In the genomic region with DNA sequence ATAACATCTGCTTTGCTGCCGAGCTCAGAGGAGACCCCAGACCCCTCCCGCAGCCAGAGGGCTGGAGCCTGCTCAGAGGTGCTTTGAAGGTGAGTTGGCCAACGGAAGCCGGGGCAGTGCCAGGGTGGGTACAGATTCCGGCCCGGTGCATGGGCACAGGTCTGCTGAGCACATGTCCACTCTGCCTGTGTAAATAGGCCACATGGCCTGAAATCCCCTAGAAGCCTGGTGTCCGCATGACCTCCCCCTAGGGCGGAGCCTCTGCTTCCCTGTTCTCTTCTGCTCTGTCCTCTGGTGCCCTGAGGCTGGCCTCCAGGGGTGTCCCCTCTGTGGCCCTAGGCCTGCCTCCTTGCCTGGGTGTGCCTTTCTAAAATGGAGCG, we compare ENCODE assay signal across 2 cellular contexts.
TF ChIP-seq lines count a peak whose summit lies in the region.

No MANE protein-coding gene starts in this region.

TF ChIP-seq in WTC11, 78 proteins besides CTCF, POLR2A, EP300 and RAD21:
- TF ChIP-seq, protein P1, sequence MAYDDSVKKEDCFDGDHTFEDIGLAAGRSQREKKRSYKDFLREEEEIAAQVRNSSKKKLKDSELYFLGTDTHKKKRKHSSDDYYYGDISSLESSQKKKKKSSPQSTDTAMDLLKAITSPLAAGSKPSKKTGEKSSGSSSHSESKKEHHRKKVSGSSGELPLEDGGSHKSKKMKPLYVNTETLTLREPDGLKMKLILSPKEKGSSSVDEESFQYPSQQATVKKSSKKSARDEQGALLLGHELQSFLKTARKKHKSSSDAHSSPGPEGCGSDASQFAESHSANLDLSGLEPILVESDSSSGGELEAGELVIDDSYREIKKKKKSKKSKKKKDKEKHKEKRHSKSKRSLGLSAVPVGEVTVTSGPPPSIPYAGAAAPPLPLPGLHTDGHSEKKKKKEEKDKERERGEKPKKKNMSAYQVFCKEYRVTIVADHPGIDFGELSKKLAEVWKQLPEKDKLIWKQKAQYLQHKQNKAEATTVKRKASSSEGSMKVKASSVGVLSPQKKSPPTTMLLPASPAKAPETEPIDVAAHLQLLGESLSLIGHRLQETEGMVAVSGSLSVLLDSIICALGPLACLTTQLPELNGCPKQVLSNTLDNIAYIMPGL (CRISPR knock-in tag; IDR thresholded peaks at IDR 0.05): 0 out of 2 replicates have a peak, but pooled peaks have one; percentile 30
- TF ChIP-seq IRF2 (CRISPR knock-in tag; IDR thresholded peaks at IDR 0.05; ENCODE audit: borderline replicate concordance, low read depth) (no peak), ZNF671 (CRISPR knock-in tag; IDR thresholded peaks at IDR 0.05) (no peak)

TF ChIP-seq in liver, 16 proteins besides CTCF, POLR2A, EP300 and RAD21 (continued from another document):
- TF ChIP-seq FOXA1 (IDR thresholded peaks at IDR 0.05): peak; percentile 94
- TF ChIP-seq EGR1 (IDR thresholded peaks at IDR 0.05; ENCODE audit: low read depth in 2 of 2): peak in 1 of 2 donors; percentile 52
- TF ChIP-seq HNF4G (IDR thresholded peaks at IDR 0.05): peak; percentile 70
- TF ChIP-seq, protein P2, sequence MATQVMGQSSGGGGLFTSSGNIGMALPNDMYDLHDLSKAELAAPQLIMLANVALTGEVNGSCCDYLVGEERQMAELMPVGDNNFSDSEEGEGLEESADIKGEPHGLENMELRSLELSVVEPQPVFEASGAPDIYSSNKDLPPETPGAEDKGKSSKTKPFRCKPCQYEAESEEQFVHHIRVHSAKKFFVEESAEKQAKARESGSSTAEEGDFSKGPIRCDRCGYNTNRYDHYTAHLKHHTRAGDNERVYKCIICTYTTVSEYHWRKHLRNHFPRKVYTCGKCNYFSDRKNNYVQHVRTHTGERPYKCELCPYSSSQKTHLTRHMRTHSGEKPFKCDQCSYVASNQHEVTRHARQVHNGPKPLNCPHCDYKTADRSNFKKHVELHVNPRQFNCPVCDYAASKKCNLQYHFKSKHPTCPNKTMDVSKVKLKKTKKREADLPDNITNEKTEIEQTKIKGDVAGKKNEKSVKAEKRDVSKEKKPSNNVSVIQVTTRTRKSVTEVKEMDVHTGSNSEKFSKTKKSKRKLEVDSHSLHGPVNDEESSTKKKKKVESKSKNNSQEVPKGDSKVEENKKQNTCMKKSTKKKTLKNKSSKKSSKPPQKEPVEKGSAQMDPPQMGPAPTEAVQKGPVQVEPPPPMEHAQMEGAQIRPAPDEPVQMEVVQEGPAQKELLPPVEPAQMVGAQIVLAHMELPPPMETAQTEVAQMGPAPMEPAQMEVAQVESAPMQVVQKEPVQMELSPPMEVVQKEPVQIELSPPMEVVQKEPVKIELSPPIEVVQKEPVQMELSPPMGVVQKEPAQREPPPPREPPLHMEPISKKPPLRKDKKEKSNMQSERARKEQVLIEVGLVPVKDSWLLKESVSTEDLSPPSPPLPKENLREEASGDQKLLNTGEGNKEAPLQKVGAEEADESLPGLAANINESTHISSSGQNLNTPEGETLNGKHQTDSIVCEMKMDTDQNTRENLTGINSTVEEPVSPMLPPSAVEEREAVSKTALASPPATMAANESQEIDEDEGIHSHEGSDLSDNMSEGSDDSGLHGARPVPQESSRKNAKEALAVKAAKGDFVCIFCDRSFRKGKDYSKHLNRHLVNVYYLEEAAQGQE (IDR thresholded peaks at IDR 0.05): peak; percentile 39
- peak; percentile 44 for TF ChIP-seq YY1 (IDR thresholded peaks at IDR 0.05)
- TF ChIP-seq RXRA (IDR thresholded peaks at IDR 0.05): peak; percentile 95 to 96
- TF ChIP-seq FOXA2 (IDR thresholded peaks at IDR 0.05): peak; percentile 97
- TF ChIP-seq, protein P3, sequence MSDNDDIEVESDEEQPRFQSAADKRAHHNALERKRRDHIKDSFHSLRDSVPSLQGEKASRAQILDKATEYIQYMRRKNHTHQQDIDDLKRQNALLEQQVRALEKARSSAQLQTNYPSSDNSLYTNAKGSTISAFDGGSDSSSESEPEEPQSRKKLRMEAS (IDR thresholded peaks at IDR 0.05): peak; percentile 92
- TF ChIP-seq JUND (IDR thresholded peaks at IDR 0.05): peak in 1 of 2 donors; percentile 27
- TF ChIP-seq NR2F2 (IDR thresholded peaks at IDR 0.05): peak; percentile 59
- peak; percentile 87 to 90 for TF ChIP-seq HNF4A (conservative IDR thresholded peaks at IDR 0.05)
